ENCODE assay signal across 8 cellular contexts in genomic region chr6:156777866-156778614, GRCh38. TPM values are rescaled to one million over a fixed set of nuclear protein-coding genes. Genes with fewer than 3 reads are reported as not detected.
DNase-seq lines count a peak whose midpoint lies in the region; ATAC-seq and TF ChIP-seq lines count a peak whose summit lies in the region.

No MANE protein-coding gene starts in this region.

- peak overlapping the region; percentile 80 for H3K4me3 ChIP-seq in Jurkat, Clone E6-1 (ENCODE audit: low read length)
- H3K4me3 ChIP-seq in breast epithelium = peak overlapping the region; percentile 84 to 97 (median 87)

- no peaks in the 10 kb centered on the region for H3K27me3 ChIP-seq in breast epithelium

- intact Hi-C loops in breast epithelium (cut with DNase I; ENCODE audit: low total_unique reads) = loop anchor here (5.0 to 10.0 kb wide), 3 partner anchors 56 to 247 kb away; no protein-coding TSS in a partner anchor

- H3K9me3 ChIP-seq in breast epithelium = no peaks in the 10 kb centered on the region

- TF ChIP-seq CTCF in C4-2B (conservative IDR thresholded peaks at IDR 0.05) (no peak), breast epithelium (IDR thresholded peaks at IDR 0.05) (no peak)

- H3K27ac ChIP-seq in C4-2B = peak overlapping the region; percentile 97
- H3K27ac ChIP-seq in breast epithelium = peak overlapping the region; percentile 98 to 100

- H3K4me1 ChIP-seq in breast epithelium = peaks cover 0 to 5% of the 10 kb centered on the region in 2 donors

- peak; percentile 50 for DNase-seq in Jurkat, Clone E6-1 (ENCODE audit: low read depth, low spot score)
- DNase-seq in UCSD-AML1 (lab: John Stamatoyannopoulos, UW; ENCODE audit: unreplicated experiment) (peak; percentile 73), breast epithelium (ENCODE audit: low spot score in 2 of 2) (peak; percentile 41 to 62), kidney glomerular epithelial cell (lab: John Stamatoyannopoulos, UW) (peak; percentile 21), cerebellar nuclear complex (lab: John Stamatoyannopoulos, UW) (no peak)
- peak in 3 of 4 experiments; percentile 34 to 51 (median 40) for DNase-seq in stimulated activated CD4-positive, alpha-beta T cell treated with anti-CD3 and anti-CD28 coated beads, Interleukin-1b, Interleukin-23, amount 100 ng/mL, for 24 hours (ENCODE audit: low read depth in 4 of 4, low spot score in 1 of 4)

- TF ChIP-seq POLR2A in breast epithelium (IDR thresholded peaks at IDR 0.05) = no peak

- H3K36me3 ChIP-seq in breast epithelium = no peaks in the 10 kb centered on the region

- peak; percentile 10 for ATAC-seq in GM19372 (IDR thresholded peaks at IDR 0.05; ENCODE audit: low read depth, unreplicated experiment)

RNA-seq across cellular contexts. Expression of gene ARID1B, which starts 0.9 kb away (rescaled TPM):
- 23.2 TPM for polyA plus RNA-seq in Jurkat, Clone E6-1 (2012; ENCODE audit: insufficient read depth, insufficient read length)
- total RNA-seq in breast epithelium = 100 to 1,000 TPM in 2 of 3 donors, 10 to 100 TPM in 1; 99.9 to 205 (median 131) TPM

Comparison
In these comparisons a context has a peak if more than half of its experiments do, and no peak if none do; other contexts are left out.
1. DNase-seq: peak in Jurkat, Clone E6-1 (single experiment), UCSD-AML1 (single experiment), breast epithelium (2 of 2), kidney glomerular epithelial cell (single experiment) and stimulated activated CD4-positive, alpha-beta T cell treated with anti-CD3 and anti-CD28 coated beads, Interleukin-1b, Interleukin-23, amount 100 ng/mL, for 24 hours (3 of 4); none in cerebellar nuclear complex (0 of 2).